ENCODE assay signal across 1 cellular context in the genomic region with DNA sequence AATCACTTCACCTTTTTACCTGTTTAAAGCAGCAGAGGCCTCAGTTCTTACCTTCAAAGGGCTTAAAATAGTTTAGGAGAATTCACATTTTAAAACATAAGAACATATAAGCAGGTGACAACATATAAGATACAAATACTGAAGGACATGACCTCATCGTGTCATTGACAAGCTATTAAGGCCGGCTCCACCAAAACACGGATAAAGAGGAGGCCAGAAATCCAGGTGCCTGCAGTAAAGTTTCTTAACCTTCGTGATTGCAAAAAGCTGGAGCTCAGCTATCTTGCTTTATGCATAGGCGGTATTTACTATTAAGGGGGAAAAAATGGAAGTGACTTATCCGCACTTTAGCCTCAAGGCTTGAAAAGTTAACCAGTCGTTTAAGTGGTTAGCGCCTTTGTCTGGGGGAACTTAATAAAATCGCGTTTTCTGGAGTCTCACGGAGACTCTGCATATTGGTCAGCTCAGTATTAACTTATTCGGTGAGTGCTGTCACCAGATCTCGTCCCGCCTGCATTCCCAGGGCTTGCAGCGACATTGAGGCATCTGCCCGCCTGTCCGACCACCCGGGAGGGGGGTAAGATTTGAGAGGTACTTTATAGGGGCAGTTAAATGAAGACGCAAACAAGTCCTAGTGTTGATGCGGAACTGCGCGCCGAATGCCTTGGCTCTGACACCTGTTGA.
TF ChIP-seq lines count a peak whose summit lies in the region.

No MANE protein-coding gene starts in this region.

TF ChIP-seq in liver, 16 proteins besides CTCF, POLR2A, EP300 and RAD21 (continued from another document):
- TF ChIP-seq REST (IDR thresholded peaks at IDR 0.05): no peak
- no peak for TF ChIP-seq HNF4G (IDR thresholded peaks at IDR 0.05)
- TF ChIP-seq HNF4A (conservative IDR thresholded peaks at IDR 0.05): no peak
- TF ChIP-seq YY1 (IDR thresholded peaks at IDR 0.05): no peak
- TF ChIP-seq SP1 (IDR thresholded peaks at IDR 0.05): no peak
- TF ChIP-seq FOXA1 (IDR thresholded peaks at IDR 0.05): no peak
TF ChIP-seq in liver: peak in this region for 0.
